Comparison of ENCODE assay signal across 8 cellular contexts in genomic region chr5:154640216-154640831, GRCh38.
DNase-seq lines count a peak whose midpoint lies in the region; TF ChIP-seq lines count a peak whose summit lies in the region.
"Not testable (repeated sequence)": the region's sequence is repeated elsewhere in the genome, so short reads cannot be mapped to it uniquely, and the experiment has no call there.

No MANE protein-coding gene starts in this region.

- H3K9me3 ChIP-seq in SU-DHL-6 (ENCODE audit: insufficient read depth, low read length); uterus: not testable (repeated sequence)

- TF ChIP-seq CTCF in SU-DHL-6 (IDR thresholded peaks at IDR 0.05; ENCODE audit: insufficient read depth, low read length, poor library complexity, severe bottlenecking) (peak; percentile 20), cardiac fibroblast (IDR thresholded peaks at IDR 0.05; ENCODE audit: low read depth, low read length) (peak; percentile 37), glutamatergic neuron (IDR thresholded peaks at IDR 0.05; ENCODE audit: partially characterized antibody, unreplicated experiment) (peak; percentile 60), nephron progenitor cell (IDR thresholded peaks at IDR 0.05) (peak; percentile 63), uterus (IDR thresholded peaks at IDR 0.05) (peak; percentile 24 to 41 (median 30))

- H3K4me2 ChIP-seq in SU-DHL-6 (ENCODE audit: low read depth, low read length, poor library complexity, severe bottlenecking) = not testable (repeated sequence)

- H3K4me3 ChIP-seq in SU-DHL-6 (ENCODE audit: insufficient read depth, low read length, poor library complexity, severe bottlenecking); cardiac fibroblast (replicated peaks in 1 of 2; ENCODE audit: low read depth in 2 of 2, low read length in 2 of 2); uterus: not testable (repeated sequence)

- H4K20me1 ChIP-seq in SU-DHL-6 (ENCODE audit: low read depth, low read length) = not testable (repeated sequence)

- not testable (repeated sequence) for H3K27me3 ChIP-seq in SU-DHL-6 (ENCODE audit: low read length); uterus

- H2AFZ ChIP-seq in SU-DHL-6 (ENCODE audit: low read depth, low read length, severe bottlenecking) = not testable (repeated sequence)

- H3K36me3 ChIP-seq in SU-DHL-6 (ENCODE audit: low read length); uterus: not testable (repeated sequence)

- H3K4me3 Mint-ChIP-seq in glutamatergic neuron (ENCODE audit: unreplicated experiment); nephron progenitor cell: not testable (repeated sequence)

- not testable (repeated sequence) for H3K4me1 Mint-ChIP-seq in glutamatergic neuron (ENCODE audit: low read depth, unreplicated experiment); nephron progenitor cell

- H3K9ac ChIP-seq in SU-DHL-6 (ENCODE audit: low read length) = not testable (repeated sequence)

- H3K79me2 ChIP-seq in SU-DHL-6 (ENCODE audit: insufficient read depth, low read length) = not testable (repeated sequence)

- H3F3A ChIP-seq in SU-DHL-6 (ENCODE audit: insufficient read depth) = not testable (repeated sequence)

- intact Hi-C loops in uterus (cut with DNase I; ENCODE audit: low total_unique reads) = not testable (repeated sequence)

- peaks cover 12% of the 10 kb centered on the region for H3K9me3 Mint-ChIP-seq in glutamatergic neuron (ENCODE audit: unreplicated experiment)
- peaks cover 27% of the 10 kb centered on the region for H3K9me3 Mint-ChIP-seq in nephron progenitor cell

- peak; percentile 18 for DNase-seq in DMS114 treated with DMSO at 0.1 percent for 48 hours (lab: John Stamatoyannopoulos, UW; ENCODE audit: unreplicated experiment)
- peak; percentile 58 for DNase-seq in HT-29 (ENCODE audit: low spot score)
- DNase-seq in NCI-H524 treated with DMSO at 0.1 percent for 48 hours (lab: John Stamatoyannopoulos, UW) = peak; percentile 17
- DNase-seq in cardiac fibroblast (ENCODE audit: low read depth in 2 of 2) = peak; percentile 42 to 44
- DNase-seq in glutamatergic neuron, uterus: not testable (repeated sequence)
- peak; percentile 19 for DNase-seq in nephron progenitor cell

- H3K4me1 ChIP-seq in uterus = not testable (repeated sequence)

- TF ChIP-seq POLR2A in uterus (IDR thresholded peaks at IDR 0.05) = not testable (repeated sequence)

- H3K9me2 ChIP-seq in SU-DHL-6 (replicated peaks; ENCODE audit: insufficient read depth, low read length) = not testable (repeated sequence)

- H3K27ac ChIP-seq in SU-DHL-6 (ENCODE audit: low read depth, low read length); uterus: not testable (repeated sequence)

- peak overlapping the region; percentile 30 for H3K27ac Mint-ChIP-seq in glutamatergic neuron (ENCODE audit: unreplicated experiment)
- H3K27ac Mint-ChIP-seq in nephron progenitor cell = not testable (repeated sequence)

- H3K36me3 Mint-ChIP-seq in glutamatergic neuron (ENCODE audit: unreplicated experiment) = peaks cover 10% of the 10 kb centered on the region
- H3K36me3 Mint-ChIP-seq in nephron progenitor cell (ENCODE audit: low read depth) = not testable (repeated sequence)

- not testable (repeated sequence) for H3K27me3 Mint-ChIP-seq in glutamatergic neuron (ENCODE audit: unreplicated experiment)
- peaks cover 27% of the 10 kb centered on the region for H3K27me3 Mint-ChIP-seq in nephron progenitor cell (ENCODE audit: low read depth, poor library complexity)
